In genomic region chr9:123710299-123710698, GRCh38 we compare ENCODE assay signal across 16 cellular contexts.
DNase-seq lines count a peak whose midpoint lies in the region; ATAC-seq, FAIRE-seq and TF ChIP-seq lines count a peak whose summit lies in the region.
"Had no signal": no experiment of that assay in that cellular context is flagged by ENCODE, and none has a peak within 500 bp of the region (broad histone marks: within the 10 kb centered on the region; RNA-seq: fewer than 3 reads in every experiment).

No MANE protein-coding gene starts in this region.

- H3K9me3 ChIP-seq in GM12878 (replicated peaks; ENCODE audit: control insufficient read depth, insufficient read depth, low read length) = no peaks in the 10 kb centered on the region
- H3K9me3 ChIP-seq in gastrocnemius medialis = no peaks in the 10 kb centered on the region
- H3K9me3 ChIP-seq in CD4-positive, alpha-beta T cell (ENCODE audit: control insufficient read depth, low read length) = no peaks in the 10 kb centered on the region

- H3K4me2 ChIP-seq in GM12878 (ENCODE audit: control insufficient read depth, insufficient read depth) = no peak overlapping the region

- CTCF ChIA-PET in GM12878 (lab: Yijun Ruan, JAX) = interaction anchor here (1.0 to 2.7 kb wide), 2 partner anchors 10 to 331 kb away, joined by 5 to 9 read pairs; no protein-coding TSS in a partner anchor
- CTCF ChIA-PET in CD4-positive, alpha-beta T cell (lab: Charles Lee) = no interaction called here

- H3K4me3 ChIP-seq in AG10803 (ENCODE audit: low read length) (no peak overlapping the region), GM12878 (no peak overlapping the region), gastrocnemius medialis (no peak overlapping the region)

- in situ Hi-C loops in GM12878 (cut with MboI) (no loop called here), gastrocnemius medialis (cut with MboI; ENCODE audit: low sequenced_read_pairs in 4 of 4) (no loop called here)

- RAD21 ChIA-PET in GM12878 (lab: Charles Lee; ENCODE audit: unreplicated experiment) = interaction anchor here (0.7 to 1.0 kb wide), 2 partner anchors 12 to 330 kb away, joined by 4 read pairs; no protein-coding TSS in a partner anchor

- no peak overlapping the region for H2AFZ ChIP-seq in GM12878 (ENCODE audit: control insufficient read depth, low read depth, low read length)

- H3K36me3 ChIP-seq in GM12878 (ENCODE audit: control insufficient read depth in 2 of 2, insufficient read depth in 2 of 2, low read length in 1 of 2) = no peaks in the 10 kb centered on the region; a peak in 1 of 4 replicates
- H3K36me3 ChIP-seq in gastrocnemius medialis = no peaks in the 10 kb centered on the region

- DNase-seq in AG10803 (ENCODE audit: low read depth) = peak; percentile 75
- peak; percentile 51 for DNase-seq in HS-5 (ENCODE audit: low read depth)
- DNase-seq in GM12878 (ENCODE audit: low read depth, low spot score) = no peak
- peak; percentile 93 for DNase-seq in iris pigment epithelial cell (ENCODE audit: low read depth)
- DNase-seq in foreskin melanocyte = no peak
- no peak for DNase-seq in gastrocnemius medialis
- no peak for DNase-seq in CD4-positive, alpha-beta T cell
- DNase-seq: activated CD8-positive, alpha-beta memory T cell treated with anti-CD3 and anti-CD28 coated beads, Interleukin-2, amount 10 ng/mL, durations not matched to agents 7 days and 5 days; activated naive CD8-positive, alpha-beta T cell treated with anti-CD3 and anti-CD28 coated beads, Interleukin-2, amount 10 ng/mL, durations not matched to agents 7 days and 5 days; effector CD8-positive, alpha-beta T cell; NCI-H1092; RPMI8226 had no signal

- no peak overlapping the region for H3K27ac Mint-ChIP-seq in CD4-positive, alpha-beta T cell
- H3K27ac Mint-ChIP-seq: activated CD8-positive, alpha-beta memory T cell treated with anti-CD3 and anti-CD28 coated beads, Interleukin-2, amount 10 ng/mL, durations not matched to agents 7 days and 5 days; activated naive CD8-positive, alpha-beta T cell treated with anti-CD3 and anti-CD28 coated beads, Interleukin-2, amount 10 ng/mL, durations not matched to agents 7 days and 5 days; stimulated activated memory B cell treated with anti-CD40 and anti-IgM and Interleukin-4, amounts not matched to agents 10 μg/mL and 1 μg/mL and 100 μg/mL, for 72 hours had no signal

- ATAC-seq in GM12878 (peak; percentile 86), gastrocnemius medialis (no peak), GM21447 (IDR thresholded peaks at IDR 0.05; ENCODE audit: unreplicated experiment) (no peak)
- ATAC-seq in CD4-positive, alpha-beta T cell (ENCODE audit: poor library complexity) = no peak
- ATAC-seq: activated CD8-positive, alpha-beta memory T cell treated with anti-CD3 and anti-CD28 coated beads, Interleukin-2, amount 10 ng/mL, durations not matched to agents 7 days and 5 days; stimulated activated memory B cell treated with anti-CD40 and anti-IgM and Interleukin-4, amounts not matched to agents 10 μg/mL and 1 μg/mL and 100 μg/mL, for 72 hours had no signal

- TF ChIP-seq POLR2A in GM12878 (IDR thresholded peaks at IDR 0.05; ENCODE audit: low read depth, low read length) = no peak
- TF ChIP-seq POLR2A in gastrocnemius medialis (IDR thresholded peaks at IDR 0.05) = no peak

- no peaks in the 10 kb centered on the region for H3K79me2 ChIP-seq in GM12878 (ENCODE audit: control insufficient read depth, insufficient read depth, low read length)

- no peak for TF ChIP-seq RAD21 in GM12878 (IDR thresholded peaks at IDR 0.05; ENCODE audit: insufficient read depth, low read depth, low read length)

- no TSS peak for BruUV-seq in GM12878 (replicated peaks; lab: Mats Ljungman, UMichigan)

- H3K36me3 Mint-ChIP-seq in CD4-positive, alpha-beta T cell (ENCODE audit: low read depth) = peaks cover 24% of the 10 kb centered on the region

- no peaks in the 10 kb centered on the region for H3K27me3 Mint-ChIP-seq in CD4-positive, alpha-beta T cell
- H3K27me3 Mint-ChIP-seq: activated CD8-positive, alpha-beta memory T cell treated with anti-CD3 and anti-CD28 coated beads, Interleukin-2, amount 10 ng/mL, durations not matched to agents 7 days and 5 days; activated naive CD8-positive, alpha-beta T cell treated with anti-CD3 and anti-CD28 coated beads, Interleukin-2, amount 10 ng/mL, durations not matched to agents 7 days and 5 days; stimulated activated memory B cell treated with anti-CD40 and anti-IgM and Interleukin-4, amounts not matched to agents 10 μg/mL and 1 μg/mL and 100 μg/mL, for 72 hours had no signal

- no peaks in the 10 kb centered on the region for H3K4me1 Mint-ChIP-seq in CD4-positive, alpha-beta T cell (ENCODE audit: low read depth)
- H3K4me1 Mint-ChIP-seq: activated CD8-positive, alpha-beta memory T cell treated with anti-CD3 and anti-CD28 coated beads, Interleukin-2, amount 10 ng/mL, durations not matched to agents 7 days and 5 days; activated naive CD8-positive, alpha-beta T cell treated with anti-CD3 and anti-CD28 coated beads, Interleukin-2, amount 10 ng/mL, durations not matched to agents 7 days and 5 days; CD14-positive monocyte; stimulated activated memory B cell treated with anti-CD40 and anti-IgM and Interleukin-4, amounts not matched to agents 10 μg/mL and 1 μg/mL and 100 μg/mL, for 72 hours had no signal

- POLR2A ChIA-PET in GM12878 (lab: Charles Lee) = interaction anchor here (0.6 to 1.2 kb wide), 5 partner anchors 8 to 161 kb away, joined by 3 to 6 read pairs (median 3); no protein-coding TSS in a partner anchor
- POLR2A ChIA-PET in CD4-positive, alpha-beta T cell (lab: Charles Lee) = no interaction called here

- FAIRE-seq in GM12878 (lab: Jason Lieb, UNC) = peak; percentile 76
- FAIRE-seq: TTC549 had no signal

- intact Hi-C loops in GM12878 (cut with micrococcal nuclease; ENCODE audit: unreplicated experiment) (no loop called here), gastrocnemius medialis (cut with DNase I; ENCODE audit: low total_unique reads) (no loop called here)
- intact Hi-C loops in CD4-positive, alpha-beta T cell (cut with DNase I, micrococcal nuclease) = no loop called here

- no peak overlapping the region for H3K4me3 Mint-ChIP-seq in CD4-positive, alpha-beta T cell
- H3K4me3 Mint-ChIP-seq: activated CD8-positive, alpha-beta memory T cell treated with anti-CD3 and anti-CD28 coated beads, Interleukin-2, amount 10 ng/mL, durations not matched to agents 7 days and 5 days; activated naive CD8-positive, alpha-beta T cell treated with anti-CD3 and anti-CD28 coated beads, Interleukin-2, amount 10 ng/mL, durations not matched to agents 7 days and 5 days; CD14-positive monocyte; stimulated activated memory B cell treated with anti-CD40 and anti-IgM and Interleukin-4, amounts not matched to agents 10 μg/mL and 1 μg/mL and 100 μg/mL, for 72 hours had no signal

- TF ChIP-seq CTCF in AG10803 (conservative IDR thresholded peaks at IDR 0.05; ENCODE audit: low read length) (no peak), GM12878 (IDR thresholded peaks at IDR 0.05 in 2 of 3, conservative IDR thresholded peaks at IDR 0.05 in 1 of 3; ENCODE audit: control insufficient read depth in 2 of 3, extremely low read depth in 1 of 3, insufficient read depth in 1 of 3, low read depth in 3 of 3, low read length in 3 of 3) (no peak), gastrocnemius medialis (IDR thresholded peaks at IDR 0.05 in 4 of 5, conservative IDR thresholded peaks at IDR 0.05 in 1 of 5) (no peak)
- no peak for TF ChIP-seq CTCF in CD4-positive, alpha-beta T cell (IDR thresholded peaks at IDR 0.05)

- H3K27ac ChIP-seq in GM12878 (ENCODE audit: control insufficient read depth, insufficient read depth) (no peak overlapping the region), gastrocnemius medialis (no peak overlapping the region)
- no peak overlapping the region for H3K27ac ChIP-seq in CD4-positive, alpha-beta T cell (ENCODE audit: low read depth, low read length)

- WGBS in GM12878 (ENCODE audit: insufficient coverage, insufficient replicate concordance, low lambda C conversion rate, missing lambda C conversion rate) = 67% methylated on average over 1 of the region's 1 CpG

- no peak overlapping the region for H3K9ac ChIP-seq in GM12878 (ENCODE audit: control insufficient read depth, insufficient read depth, low read length)

- H3K4me1 ChIP-seq in GM12878 (ENCODE audit: control insufficient read depth, insufficient read depth, low read length) = peaks cover 2% of the 10 kb centered on the region; the same call in 1 of the 2 replicates
- no peaks in the 10 kb centered on the region for H3K4me1 ChIP-seq in gastrocnemius medialis

- SMC1A ChIA-PET in GM12878 (lab: Charles Lee; ENCODE audit: uncharacterized antibody, unreplicated experiment) = interaction anchor here (0.8 to 1.8 kb wide), 11 partner anchors 9 to 304 kb away, joined by 3 to 6 read pairs (median 5); no protein-coding TSS in a partner anchor

- H3K9me3 Mint-ChIP-seq in CD4-positive, alpha-beta T cell = peaks cover 2% of the 10 kb centered on the region

- H4K20me1 ChIP-seq in GM12878 (ENCODE audit: control insufficient read depth, insufficient read depth) = no peaks in the 10 kb centered on the region

- TF ChIP-seq EP300 in GM12878 (IDR thresholded peaks at IDR 0.05; ENCODE audit: borderline replicate concordance in 1 of 2, control insufficient read depth in 1 of 2, low read depth in 2 of 2, low read length in 2 of 2) = no peak

- H3K27me3 ChIP-seq in GM12878 (replicated peaks in 1 of 2; ENCODE audit: control insufficient read depth in 2 of 2, insufficient read depth in 2 of 2, low read length in 1 of 2) (no peaks in the 10 kb centered on the region), gastrocnemius medialis (no peaks in the 10 kb centered on the region)
- H3K27me3 ChIP-seq in CD4-positive, alpha-beta T cell (ENCODE audit: control insufficient read depth, insufficient read depth, low read length) = no peaks in the 10 kb centered on the region

TF ChIP-seq in GM12878, 131 proteins besides CTCF, POLR2A, EP300 and RAD21 (continues in another document):
- TF ChIP-seq TCF3 (IDR thresholded peaks at IDR 0.05; ENCODE audit: borderline replicate concordance, insufficient read depth, low read depth, low read length) = no peak
- TF ChIP-seq ATF7 (IDR thresholded peaks at IDR 0.05; ENCODE audit: low read depth) = 0 out of 2 replicates have a peak, but pooled peaks have one; percentile 23
- TF ChIP-seq PAX5 (IDR thresholded peaks at IDR 0.05; ENCODE audit: borderline replicate concordance, low read depth, low read length) = no peak
- no peak for TF ChIP-seq YY1 (IDR thresholded peaks at IDR 0.05; ENCODE audit: low read depth, low read length)
- TF ChIP-seq ASH2L (IDR thresholded peaks at IDR 0.05; ENCODE audit: borderline replicate concordance, low read depth) = no peak
- 0 out of 2 replicates have a peak, but pooled peaks have one; percentile 35 for TF ChIP-seq ZNF24 (IDR thresholded peaks at IDR 0.05)
- no peak for TF ChIP-seq BCL11A (IDR thresholded peaks at IDR 0.05; ENCODE audit: low read depth, low read length)
- TF ChIP-seq POU2F2 (IDR thresholded peaks at IDR 0.05; ENCODE audit: borderline replicate concordance, low read depth, low read length) = no peak
- no peak for TF ChIP-seq BHLHE40 (IDR thresholded peaks at IDR 0.05; ENCODE audit: borderline replicate concordance in 1 of 2, low read depth in 2 of 2, low read length in 1 of 2)
- 0 out of 2 replicates have a peak, but pooled peaks have one; percentile 43 for TF ChIP-seq MTA2 (IDR thresholded peaks at IDR 0.05; ENCODE audit: low read depth)
- TF ChIP-seq SUZ12 (IDR thresholded peaks at IDR 0.05; ENCODE audit: unreplicated experiment) = no peak

Comparison
In these comparisons a context has a peak if more than half of its experiments do, and no peak if none do; other contexts are left out.
1. DNase-seq: peak in AG10803 (single experiment), HS-5 (single experiment) and iris pigment epithelial cell (single experiment); none in GM12878 (single experiment), foreskin melanocyte (single experiment), gastrocnemius medialis (0 of 2) and CD4-positive, alpha-beta T cell (0 of 10).